24 cellular contexts compared by ENCODE assay signal in genomic region chr11:102426000-102426399, GRCh38. TPM values are rescaled to one million over a fixed set of nuclear protein-coding genes. Genes with fewer than 3 reads are reported as not detected.
DNase-seq lines count a peak whose midpoint lies in the region; ATAC-seq, FAIRE-seq and TF ChIP-seq lines count a peak whose summit lies in the region.
"Had no signal": no experiment of that assay in that cellular context is flagged by ENCODE, and none has a peak within 500 bp of the region (broad histone marks: within the 10 kb centered on the region; RNA-seq: fewer than 3 reads in every experiment).

No MANE protein-coding gene starts in this region.

- TF ChIP-seq CTCF in astrocyte (IDR thresholded peaks at IDR 0.05; ENCODE audit: insufficient read depth, low read depth, low read length) (no peak), gastroesophageal sphincter (IDR thresholded peaks at IDR 0.05) (no peak)

- no peak overlapping the region for H3K4me2 ChIP-seq in astrocyte (ENCODE audit: low read length)
- H3K4me2 ChIP-seq: SK-N-SH had no signal

- H3K9me3 Mint-ChIP-seq in astrocyte (ENCODE audit: unreplicated experiment) = no peaks in the 10 kb centered on the region
- H3K9me3 Mint-ChIP-seq: activated CD4-positive, alpha-beta memory T cell treated with anti-CD3 and anti-CD28 coated beads, Interleukin-2, amount 10 ng/mL, durations not matched to agents 7 days and 5 days had no signal

- no peaks in the 10 kb centered on the region for H3K9me3 ChIP-seq in astrocyte (ENCODE audit: insufficient read depth, low read depth, low read length)
- no peaks in the 10 kb centered on the region for H3K9me3 ChIP-seq in gastroesophageal sphincter
- H3K9me3 ChIP-seq: adrenal gland, HAP-1, lower lobe of right lung, SK-N-SH had no signal

- peak; percentile 62 for FAIRE-seq in astrocyte (lab: Jason Lieb, UNC)
- FAIRE-seq: keratinocyte had no signal

- no peaks in the 10 kb centered on the region for H3K27me3 ChIP-seq in astrocyte (ENCODE audit: insufficient read depth, low read length)
- H3K27me3 ChIP-seq in gastroesophageal sphincter = no peaks in the 10 kb centered on the region
- H3K27me3 ChIP-seq: adrenal gland had no signal

- no peaks in the 10 kb centered on the region for H3K36me3 ChIP-seq in astrocyte (ENCODE audit: insufficient read depth, low read length)
- H3K36me3 ChIP-seq in gastroesophageal sphincter = no peaks in the 10 kb centered on the region
- H3K36me3 ChIP-seq: adrenal gland, lower lobe of right lung had no signal

- H3K4me3 ChIP-seq in astrocyte (ENCODE audit: insufficient read depth, low read depth, low read length) (no peak overlapping the region), gastroesophageal sphincter (no peak overlapping the region)
- H3K4me3 ChIP-seq: adrenal gland, HAP-1, lower lobe of right lung had no signal

- H3K4me1 Mint-ChIP-seq in astrocyte (ENCODE audit: low read depth, unreplicated experiment) = peaks cover 33% of the 10 kb centered on the region

- H3K36me3 Mint-ChIP-seq in astrocyte (ENCODE audit: low read depth, unreplicated experiment) = peaks cover 7% of the 10 kb centered on the region

- H3K27ac ChIP-seq in astrocyte (ENCODE audit: low read depth, low read length) (no peak overlapping the region), gastroesophageal sphincter (no peak overlapping the region)
- H3K27ac ChIP-seq: adrenal gland, HL-60, lower lobe of right lung, RWPE1 had no signal

- H2AFZ ChIP-seq in astrocyte (ENCODE audit: low read depth, low read length) = no peak overlapping the region

- TF ChIP-seq POLR2A in gastroesophageal sphincter (IDR thresholded peaks at IDR 0.05) = no peak

- no peaks in the 10 kb centered on the region for H3K4me1 ChIP-seq in astrocyte (ENCODE audit: insufficient read depth, low read length)
- peaks cover 12 to 74% (median 15%) of the 10 kb centered on the region in 3 donors for H3K4me1 ChIP-seq in gastroesophageal sphincter

- TF ChIP-seq EP300 in gastroesophageal sphincter (IDR thresholded peaks at IDR 0.05) = no peak

- DNase-seq in NCI-H748 (lab: John Stamatoyannopoulos, UW; ENCODE audit: unreplicated experiment) (peak; percentile 23), NCI-H748 treated with DMSO at 0.1 percent for 48 hours (lab: John Stamatoyannopoulos, UW) (no peak), NCI-H69 (lab: John Stamatoyannopoulos, UW) (peak; percentile 44), astrocyte (ENCODE audit: low read depth) (no peak), pons (ENCODE audit: low spot score) (peak; percentile 56)
- DNase-seq: activated CD4-positive, alpha-beta memory T cell treated with anti-CD3 and anti-CD28 coated beads, Interleukin-2, amount 10 ng/mL, durations not matched to agents 7 days and 5 days; activated CD4-positive, CD25-positive, alpha-beta regulatory T cell; activated T-cell treated with anti-CD3 and anti-CD28 coated beads, Interleukin-2, amount 50 U/mL, for 1 hour; adrenal gland; foreskin melanocyte; lower lobe of right lung; NCI-H187 treated with DMSO at 0.1 percent for 48 hours; occipital lobe; right cardiac atrium; SK-N-SH; T1000 had no signal

- WGBS in gastroesophageal sphincter (ENCODE audit: low coverage in 1 of 2), 2 donors = 61 to 80% methylated on average over 2 of the region's 2 CpGs

- peaks cover 39% of the 10 kb centered on the region for H4K20me1 ChIP-seq in astrocyte (ENCODE audit: insufficient read depth, low read length)

- no peak overlapping the region for H3K27ac Mint-ChIP-seq in astrocyte (ENCODE audit: unreplicated experiment)
- H3K27ac Mint-ChIP-seq: activated CD4-positive, alpha-beta memory T cell treated with anti-CD3 and anti-CD28 coated beads, Interleukin-2, amount 10 ng/mL, durations not matched to agents 7 days and 5 days; IgD-negative memory B cell had no signal

- no peak overlapping the region for H3K4me3 Mint-ChIP-seq in astrocyte (ENCODE audit: unreplicated experiment)
- H3K4me3 Mint-ChIP-seq: activated CD4-positive, alpha-beta memory T cell treated with anti-CD3 and anti-CD28 coated beads, Interleukin-2, amount 10 ng/mL, durations not matched to agents 7 days and 5 days; IgD-negative memory B cell had no signal

- no peaks in the 10 kb centered on the region for H3K27me3 Mint-ChIP-seq in astrocyte (ENCODE audit: low read depth, unreplicated experiment)
- H3K27me3 Mint-ChIP-seq: activated CD4-positive, alpha-beta memory T cell treated with anti-CD3 and anti-CD28 coated beads, Interleukin-2, amount 10 ng/mL, durations not matched to agents 7 days and 5 days had no signal

- ATAC-seq in HG02973 (IDR thresholded peaks at IDR 0.05; ENCODE audit: unreplicated experiment) = no peak
- ATAC-seq in HG03354 (IDR thresholded peaks at IDR 0.05; ENCODE audit: poor library complexity, severe bottlenecking, unreplicated experiment) = no peak
- no peak for ATAC-seq in gastroesophageal sphincter
- ATAC-seq: right cardiac atrium had no signal

- H3K79me2 ChIP-seq in astrocyte (ENCODE audit: insufficient read depth, low read length) = peaks cover 63% of the 10 kb centered on the region

- no peak overlapping the region for H3K9ac ChIP-seq in astrocyte (ENCODE audit: low read length)
- H3K9ac ChIP-seq: SK-N-SH had no signal

RNA-seq across cellular contexts. Expression of gene TMEM123, which starts 26.6 kb away (rescaled TPM):
- 218 and 234 TPM in 2 replicates for total RNA-seq in astrocyte
- 100 to 1,000 TPM in 2 of 4 donors, 10 to 100 TPM in 2; 87.6 to 141 (median 101) TPM for total RNA-seq in gastroesophageal sphincter

Comparison
In these comparisons a context has a peak if more than half of its experiments do, and no peak if none do; other contexts are left out.
1. DNase-seq: peak in NCI-H748 (single experiment), NCI-H69 (single experiment) and pons (single experiment); none in NCI-H748 treated with DMSO at 0.1 percent for 48 hours (single experiment) and astrocyte (single experiment).